Comparison of ENCODE assay signal across 11 cellular contexts in the genomic region with DNA sequence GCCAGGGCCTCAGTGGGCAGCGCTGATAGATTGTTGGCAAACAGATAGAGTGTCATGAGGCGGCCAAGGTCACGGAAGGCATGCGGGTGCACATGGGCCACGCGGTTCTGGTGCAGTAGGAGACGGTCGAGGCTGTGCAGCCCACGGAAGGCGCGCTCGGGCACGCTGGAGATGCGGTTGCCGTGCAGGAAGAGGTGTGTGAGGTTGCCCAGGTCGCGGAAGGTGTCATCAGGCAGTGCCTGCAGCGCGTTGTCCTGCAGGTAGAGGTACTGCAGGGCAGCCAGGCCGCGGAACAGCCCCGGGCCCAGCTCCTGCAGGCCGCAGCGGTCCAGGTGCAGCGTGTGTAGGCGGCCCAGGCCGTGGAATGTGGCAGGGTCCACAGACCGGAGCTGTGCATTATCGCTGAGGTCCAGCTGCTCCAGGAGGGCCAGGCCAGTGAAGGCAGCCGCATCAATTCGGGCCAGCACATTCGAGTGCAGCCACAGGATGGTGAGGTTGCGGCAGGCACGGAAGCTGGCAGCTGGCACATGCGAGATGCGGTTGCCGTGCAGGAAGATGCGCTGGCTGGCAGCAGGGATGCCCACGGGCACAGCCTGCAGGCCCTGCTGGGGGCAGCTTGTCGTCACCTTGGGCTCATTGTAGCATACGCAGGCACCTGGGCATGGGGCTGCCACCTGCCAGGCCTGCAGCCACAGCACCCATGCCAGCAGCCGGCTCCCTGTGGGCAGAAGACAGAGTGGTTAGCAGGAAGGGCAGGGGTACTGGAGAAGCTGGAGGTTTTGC. TPM values are rescaled to one million over a fixed set of nuclear protein-coding genes. Genes with fewer than 3 reads are reported as not detected.
DNase-seq lines count a peak whose midpoint lies in the region; ATAC-seq, FAIRE-seq and TF ChIP-seq lines count a peak whose summit lies in the region.
"Had no signal": no experiment of that assay in that cellular context is flagged by ENCODE, and none has a peak within 500 bp of the region (broad histone marks: within the 10 kb centered on the region; RNA-seq: fewer than 3 reads in every experiment).

No MANE protein-coding gene starts in this region.

- H3K4me3 ChIP-seq in GM23248, result no peak overlapping the region
- no peak overlapping the region for H3K4me3 ChIP-seq in K562
- H3K4me3 ChIP-seq in neural cell (ENCODE audit: low read length), result no peak overlapping the region
- H3K4me3 ChIP-seq: gastrocnemius medialis had no signal

- TF ChIP-seq POLR2A in K562 (conservative IDR thresholded peaks at IDR 0.05), result no peak

- WGBS in GM23248 (ENCODE audit: low coverage in 1 of 2, low lambda C conversion rate in 2 of 2, missing lambda C conversion rate in 2 of 2), 2 experiments, result 96% methylated on average over 41 to 42 of the region's 42 CpGs
- WGBS in K562 (ENCODE audit: insufficient coverage, low coverage, missing lambda C conversion rate), result 45% methylated on average over 42 of the region's 42 CpGs

- no peak for FAIRE-seq in K562 (lab: Jason Lieb, UNC)

- H3K4me1 ChIP-seq in GM23248 (ENCODE audit: insufficient read depth) (peaks cover 5% of the 10 kb centered on the region), K562 (replicated peaks in 1 of 2; ENCODE audit: control insufficient read depth in 2 of 2, insufficient read depth in 2 of 2, low read length in 2 of 2) (peaks cover 16 to 96% of the 10 kb centered on the region in 2 experiments; a peak in 3 of 5 replicates)

- TF ChIP-seq CTCF in K562 (IDR thresholded peaks at IDR 0.05 in 2 of 3, conservative IDR thresholded peaks at IDR 0.05 in 1 of 3; ENCODE audit: insufficient read depth in 2 of 3, low read depth in 1 of 3, low read length in 3 of 3), result 0 out of 6 replicates have a peak, but pooled peaks of 1 of the 3 experiments have one; percentile 2
- TF ChIP-seq CTCF in neural cell (IDR thresholded peaks at IDR 0.05; ENCODE audit: poor library complexity, severe bottlenecking), result no peak

- H3K27me3 ChIP-seq in GM23248 (replicated peaks; ENCODE audit: insufficient read depth) (no peaks in the 10 kb centered on the region), K562 (ENCODE audit: control insufficient read depth in 2 of 2, insufficient read depth in 2 of 2, low read length in 2 of 2) (peaks cover 32 to 93% of the 10 kb centered on the region in 2 experiments; a peak in 4 of 5 replicates), neural cell (ENCODE audit: insufficient read depth, low read depth, low read length) (no peaks in the 10 kb centered on the region)
- H3K27me3 ChIP-seq: gastrocnemius medialis, suprapubic skin had no signal

- H3K9me2 ChIP-seq in GM23248 (ENCODE audit: insufficient read depth) (no peaks in the 10 kb centered on the region), neural cell (ENCODE audit: insufficient read depth, low read length) (no peaks in the 10 kb centered on the region)

- H3K9ac ChIP-seq in GM23248, result no peak overlapping the region
- H3K9ac ChIP-seq in K562 (ENCODE audit: insufficient read depth in 1 of 2, low read depth in 2 of 2, low read length in 2 of 2), result peak overlapping the region in 1 of 2 experiments; percentile 22; a peak in 2 of 4 replicates
- H3K9ac ChIP-seq in neural cell (ENCODE audit: low read length), result no peak overlapping the region

- no TSS peak for BruUV-seq in K562 (replicated peaks; lab: Mats Ljungman, UMichigan)

- TF ChIP-seq RAD21 in K562 (CRISPR knock-in tag; conservative IDR thresholded peaks at IDR 0.05 in 1 of 2, IDR thresholded peaks at IDR 0.05 in 1 of 2) (no peak), neural cell (conservative IDR thresholded peaks at IDR 0.05) (no peak)

- H3K27me3 Mint-ChIP-seq in T-cell, result no peaks in the 10 kb centered on the region

- peak in 2 of 4 experiments; percentile 15 to 17 for ATAC-seq in T-cell (replicated peaks in 1 of 4)
- ATAC-seq in K562, result no peak
- no peak for ATAC-seq in HG02885 (IDR thresholded peaks at IDR 0.05; ENCODE audit: poor library complexity, unreplicated experiment)
- ATAC-seq: gastrocnemius medialis had no signal

- H3K36me3 ChIP-seq in GM23248 (ENCODE audit: low read depth), result no peaks in the 10 kb centered on the region
- no peaks in the 10 kb centered on the region for H3K36me3 ChIP-seq in K562 (ENCODE audit: control insufficient read depth, insufficient read depth, low read length)
- H3K36me3 ChIP-seq in neural cell (ENCODE audit: insufficient read depth, low read length), result no peaks in the 10 kb centered on the region
- H3K36me3 ChIP-seq: gastrocnemius medialis, suprapubic skin had no signal

- H3K36me3 Mint-ChIP-seq in T-cell, result no peaks in the 10 kb centered on the region

- CTCF ChIA-PET in T-cell (lab: Charles Lee), result no interaction called here
- CTCF ChIA-PET in K562 (lab: Yijun Ruan, JAX; ENCODE audit: low intra/inter-chr PET ratio), result no interaction called here

- no peaks in the 10 kb centered on the region for H3K9me3 ChIP-seq in GM23248 (ENCODE audit: low read depth)
- no peaks in the 10 kb centered on the region for H3K9me3 ChIP-seq in K562 (replicated peaks; ENCODE audit: control insufficient read depth, insufficient read depth, low read depth, low read length)
- H3K9me3 ChIP-seq in neural cell (ENCODE audit: low read length), result no peaks in the 10 kb centered on the region
- H3K9me3 ChIP-seq: gastrocnemius medialis, suprapubic skin had no signal

- H3F3A ChIP-seq in GM23248 (ENCODE audit: insufficient read depth), result no peaks in the 10 kb centered on the region
- H3F3A ChIP-seq in neural cell (ENCODE audit: insufficient read depth, low read length, poor library complexity, severe bottlenecking), result no peaks in the 10 kb centered on the region

- no peak for DNase-seq in GM23248
- DNase-seq in T-cell, result peak in 21 of 34 experiments; percentile 14 to 46 (median 29)
- no peak for DNase-seq in K562 (ENCODE audit: extremely low read depth in 1 of 4, low spot score in 3 of 4)
- no peak for DNase-seq in RPMI8226
- DNase-seq in retina, result no peak
- DNase-seq: gastrocnemius medialis had no signal

- H2AFZ ChIP-seq in GM23248 (peak overlapping the region; percentile 77; the same call in 1 of the 2 replicates), K562 (ENCODE audit: low read depth, low read length) (no peak overlapping the region), neural cell (ENCODE audit: low read depth, low read length) (no peak overlapping the region)

- H3K9me1 ChIP-seq in K562 (ENCODE audit: control insufficient read depth, insufficient read depth, low read length), result peaks cover 7% of the 10 kb centered on the region

- no peak overlapping the region for H3K4me2 ChIP-seq in GM23248 (ENCODE audit: unreplicated experiment)
- no peak overlapping the region for H3K4me2 ChIP-seq in K562 (ENCODE audit: insufficient read depth, low read length)
- no peak overlapping the region for H3K4me2 ChIP-seq in neural cell (ENCODE audit: low read length)

- H3K27ac Mint-ChIP-seq in T-cell, result peak overlapping the region; percentile 94 to 98

- peak overlapping the region; percentile 59 to 78 (median 64) for H3K4me3 Mint-ChIP-seq in T-cell
- H3K4me3 Mint-ChIP-seq: neural crest cell had no signal

- no peak overlapping the region for H3K27ac ChIP-seq in GM23248
- no peak overlapping the region for H3K27ac ChIP-seq in K562 (ENCODE audit: extremely low read depth, low read depth, low read length)
- H3K27ac ChIP-seq in neural cell (ENCODE audit: low read length), result peak overlapping the region; percentile 70
- H3K27ac ChIP-seq: gastrocnemius medialis, suprapubic skin had no signal

- H3K79me2 ChIP-seq in GM23248 (ENCODE audit: insufficient read depth) (no peaks in the 10 kb centered on the region), K562 (ENCODE audit: control insufficient read depth, insufficient read depth, low read length) (no peaks in the 10 kb centered on the region), neural cell (replicated peaks; ENCODE audit: insufficient read depth, low read length) (no peaks in the 10 kb centered on the region)

- in situ Hi-C loops in GM23248 (cut with MboI), result no loop called here
- in situ Hi-C loops in K562 (cut with MboI), result no loop called here

- intact Hi-C loops in K562 (cut with micrococcal nuclease), result no loop called here

- H3K4me1 Mint-ChIP-seq in T-cell, result peaks cover 39 to 63% (median 56%) of the 10 kb centered on the region in 3 donors

- no peaks in the 10 kb centered on the region for H4K20me1 ChIP-seq in GM23248 (ENCODE audit: insufficient read depth)
- peaks cover 52% of the 10 kb centered on the region for H4K20me1 ChIP-seq in K562 (replicated peaks; ENCODE audit: control insufficient read depth, insufficient read depth, low read length)
- no peaks in the 10 kb centered on the region for H4K20me1 ChIP-seq in neural cell (ENCODE audit: insufficient read depth)

- TF ChIP-seq EP300 in K562 (IDR thresholded peaks at IDR 0.05; ENCODE audit: low read length) (no peak), neural cell (conservative IDR thresholded peaks at IDR 0.05; ENCODE audit: poor library complexity, severe bottlenecking) (no peak)

- H3K9me3 Mint-ChIP-seq in T-cell, result no peaks in the 10 kb centered on the region
- H3K9me3 Mint-ChIP-seq: neural crest cell had no signal

- POLR2A ChIA-PET in T-cell (lab: Charles Lee) (no interaction called here), K562 (lab: Yijun Ruan, JAX) (interaction anchor here (0.6 to 0.7 kb wide), 2 partner anchors 19 to 677 kb away, joined by 3 read pairs; no protein-coding TSS in a partner anchor)

RNA-seq across cellular contexts. Expression of gene RTN4R, which starts 25.5 kb away (rescaled TPM):
- 1.4 TPM in 1 of 2 replicates, not detected in the other for total RNA-seq in GM23248 (2014; rRNA removed; shearing (Covaris generic))
- 0.25 and 0.47 TPM in 2 replicates for polyA plus RNA-seq in GM23248 (2016; fragmentation: Nextera tagmentation; extraction: Ambion mirVana)
- 1 to 10 TPM in 3 of 5 donors, under 1 TPM in 2; 0.33 to 4.1 (median 2.5) TPM for total RNA-seq in T-cell
- total RNA-seq in K562 (2011; cell fraction: chromatin; rRNA removed; ENCODE audit: low replicate concordance), result 0.62 and 4.8 TPM in 2 replicates
- 7.4 and 9.8 TPM in 2 replicates for total RNA-seq in K562 (2011; cell fraction: nucleolus; rRNA removed)
- total RNA-seq in K562 (2011; cell fraction: nucleoplasm; rRNA removed), result 3.2 and 3.7 TPM in 2 replicates
- 1.5 and 2.3 TPM in 2 replicates for total RNA-seq in K562 (2014; rRNA removed)
- not detected in 2 replicates for total RNA-seq in K562 (2014; rRNA removed; fragmentation: Illumina TruSeq; extraction: Trizol)
- total RNA-seq in K562 (2015; rRNA removed; fragmentation: Illumina TruSeq; extraction: Trizol), result 0.41 and 0.43 TPM in 2 replicates
- 2.8 and 3.0 TPM in 2 replicates for total RNA-seq in K562 (2021)
- polyA plus RNA-seq in K562 (2011; rRNA removed), result 1.3 and 4.4 TPM in 2 replicates
- 5.9 and 9.9 TPM in 2 replicates for polyA plus RNA-seq in K562 (2011; cell fraction: cytosol; rRNA removed)
- polyA plus RNA-seq in K562 (2011; cell fraction: nucleus; rRNA removed), result 2.9 and 3.5 TPM in 2 replicates
- 2.9 and 4.6 TPM in 2 replicates for polyA plus RNA-seq in K562 (2012)
- 0.46 TPM in 1 of 2 replicates, not detected in the other for polyA plus RNA-seq in K562 (2014; fragmentation: Illumina TruSeq; extraction: Trizol)
- under 1 TPM in 1 of 2 experiments, not detected in 1; 0.04 TPM for polyA plus RNA-seq in K562 (2014; fragmentation: Nextera tagmentation; extraction: Ambion mirVana)
- 1.2 and 2.3 TPM in 2 replicates for polyA plus RNA-seq in K562 (2014; rRNA removed)
- 1.0 and 1.5 TPM in 2 replicates for polyA minus RNA-seq in K562 (2011; rRNA and poly(A)+ RNA removed)
- polyA minus RNA-seq in K562 (2011; cell fraction: cytosol; rRNA and poly(A)+ RNA removed), result 5.1 and 13.6 TPM in 2 replicates
- 0.40 and 1.3 TPM in 2 replicates for polyA minus RNA-seq in K562 (2011; cell fraction: nucleus; rRNA and poly(A)+ RNA removed)
- 12.1 and 13.6 TPM in 2 replicates for polyA plus RNA-seq in neural cell
- polyA minus RNA-seq in neural cell, result 12.2 and 13.9 TPM in 2 replicates
- total RNA-seq: OCI-LY7 had no signal

Comparison
In these comparisons a context has a peak if more than half of its experiments do, and no peak if none do; other contexts are left out.
1. DNase-seq: peak in T-cell (21 of 34); none in GM23248 (single experiment), K562 (0 of 4), RPMI8226 (single experiment) and retina (single experiment).